Comparison of ENCODE assay signal across 17 cellular contexts in genomic region chr6:100554228-100554627, GRCh38.
DNase-seq lines count a peak whose midpoint lies in the region; ATAC-seq, FAIRE-seq and TF ChIP-seq lines count a peak whose summit lies in the region.
"Had no signal": no experiment of that assay in that cellular context is flagged by ENCODE, and none has a peak within 500 bp of the region (broad histone marks: within the 10 kb centered on the region; RNA-seq: fewer than 3 reads in every experiment).

No MANE protein-coding gene starts in this region.

- DNase-seq in DMS153 (lab: John Stamatoyannopoulos, UW) (peak; percentile 81), HuH-7 (ENCODE audit: low spot score) (peak; percentile 36), WERI-Rb-1 (peak; percentile 66), HepG2 (ENCODE audit: low spot score) (no peak), hypothalamus (lab: John Stamatoyannopoulos, UW) (no peak), GOT3 (lab: John Stamatoyannopoulos, UW) (no peak), NCI-H2196 treated with DMSO at 0.1 percent for 48 hours (lab: John Stamatoyannopoulos, UW; ENCODE audit: unreplicated experiment) (no peak), HAP-1 (ENCODE audit: low spot score in 2 of 2) (no peak)
- DNase-seq: activated CD4-positive, alpha-beta T cell treated with anti-CD3 and anti-CD28 coated beads, Interleukin-2, amount 50 U/mL, for 1 hour; activated T-cell treated with anti-CD3 and anti-CD28 coated beads, Interleukin-2, amount 50 U/mL, for 72 hours; adrenal gland; cerebellar nuclear complex; DND-41; SJCRH30; T-helper 9 cell had no signal

- intact Hi-C loops in HepG2 (cut with micrococcal nuclease; ENCODE audit: unreplicated experiment): no loop called here

- no peaks in the 10 kb centered on the region for H3K79me2 ChIP-seq in HepG2 (ENCODE audit: insufficient read depth, low read length)

- H3K4me1 ChIP-seq in HepG2 (ENCODE audit: insufficient read depth, low read length) (no peaks in the 10 kb centered on the region), HAP-1 (peaks cover 7% of the 10 kb centered on the region; the same call in 1 of the 2 replicates)
- H3K4me1 ChIP-seq: adrenal gland, suprapubic skin had no signal

- in situ Hi-C loops in HepG2 (cut with HindIII; ENCODE audit: extremely low pct_ligation_motif_present, low pct_unique_long_range_greater_than_20kb): no loop called here
- in situ Hi-C loops in HAP-1 (cut with MboI; ENCODE audit: low sequenced_read_pairs): no loop called here

- H3K36me3 ChIP-seq in WERI-Rb-1: no peaks in the 10 kb centered on the region
- no peaks in the 10 kb centered on the region for H3K36me3 ChIP-seq in HepG2 (replicated peaks in 1 of 2; ENCODE audit: control insufficient read depth in 1 of 2, insufficient read depth in 2 of 2, low read length in 2 of 2)
- H3K36me3 ChIP-seq in HAP-1 (replicated peaks): no peaks in the 10 kb centered on the region
- H3K36me3 ChIP-seq: adrenal gland, SJCRH30, suprapubic skin had no signal

- no peak for TF ChIP-seq POLR2A in HepG2 (IDR thresholded peaks at IDR 0.05; ENCODE audit: insufficient read depth in 1 of 2, low read depth in 2 of 2, low read length in 2 of 2)

- H4K20me1 ChIP-seq in HepG2 (ENCODE audit: insufficient read depth, low read length): no peaks in the 10 kb centered on the region

- FAIRE-seq in HepG2 (lab: Jason Lieb, UNC): no peak
- FAIRE-seq: keratinocyte had no signal

- 74% methylated on average over 5 of the region's 5 CpGs for WGBS in HepG2 (ENCODE audit: low lambda C conversion rate)

- POLR2A ChIA-PET in HepG2 (lab: Yijun Ruan, JAX): no interaction called here

- TF ChIP-seq EP300 in HepG2 (IDR thresholded peaks at IDR 0.05; ENCODE audit: low read depth in 2 of 2, low read length in 2 of 2) (no peak), HepG2 (CRISPR knock-in tag; IDR thresholded peaks at IDR 0.05; ENCODE audit: borderline replicate concordance) (no peak)

- H3K9ac ChIP-seq in HepG2 (ENCODE audit: insufficient read depth, low read depth, low read length): no peak overlapping the region

- H3K27me3 ChIP-seq in WERI-Rb-1 (ENCODE audit: insufficient read depth, low read depth, severe bottlenecking) (no peaks in the 10 kb centered on the region), HepG2 (ENCODE audit: control insufficient read depth in 1 of 2, insufficient read depth in 2 of 2, low read length in 2 of 2) (no peaks in the 10 kb centered on the region), HAP-1 (ENCODE audit: low read depth) (no peaks in the 10 kb centered on the region)
- H3K27me3 ChIP-seq: adrenal gland, SJCRH30, suprapubic skin had no signal

- TF ChIP-seq RAD21 in HepG2 (CRISPR knock-in tag; IDR thresholded peaks at IDR 0.05): no peak

- H3K9me3 ChIP-seq in WERI-Rb-1 (ENCODE audit: severe bottlenecking) (no peaks in the 10 kb centered on the region), HepG2 (ENCODE audit: low read length) (no peaks in the 10 kb centered on the region), HAP-1 (no peaks in the 10 kb centered on the region)
- H3K9me3 ChIP-seq: adrenal gland, SJCRH30, suprapubic skin had no signal

- no peak overlapping the region for H2AFZ ChIP-seq in HepG2 (ENCODE audit: low read length)

- TF ChIP-seq CTCF in WERI-Rb-1 (IDR thresholded peaks at IDR 0.05; ENCODE audit: low read depth, low read length): no peak
- no peak for TF ChIP-seq CTCF in HepG2 (CRISPR knock-in tag; IDR thresholded peaks at IDR 0.05)

- H3K27ac ChIP-seq in WERI-Rb-1: no peak overlapping the region
- no peak overlapping the region for H3K27ac ChIP-seq in HepG2 (ENCODE audit: extremely low read length, insufficient read depth, low read length)
- H3K27ac ChIP-seq: adrenal gland, SJCRH30, suprapubic skin had no signal

- ATAC-seq in HepG2: no peak
- ATAC-seq: activated T-cell treated with anti-CD3 and anti-CD28 coated beads, Interleukin-2, amount 50 U/mL, for 72 hours had no signal

- no peak overlapping the region for H3K4me2 ChIP-seq in HepG2 (ENCODE audit: low read depth, low read length)

- no peak overlapping the region for H3K4me3 ChIP-seq in WERI-Rb-1 (ENCODE audit: low read depth, low read length)
- no peak overlapping the region for H3K4me3 ChIP-seq in HepG2 (replicated peaks in 1 of 3; ENCODE audit: insufficient read depth in 1 of 3, low read depth in 2 of 3, low read length in 3 of 3)
- H3K4me3 ChIP-seq in HAP-1: no peak overlapping the region
- H3K4me3 ChIP-seq: adrenal gland, SJCRH30, suprapubic skin had no signal

- BruUV-seq in HepG2 (replicated peaks; lab: Mats Ljungman, UMichigan): no TSS peak

- CTCF ChIA-PET in HepG2 (lab: Yijun Ruan, JAX; ENCODE audit: low intra/inter-chr PET ratio, low total read pairs): no interaction called here

TF ChIP-seq in HepG2, 621 proteins besides CTCF, POLR2A, EP300 and RAD21 (continues in another document):
- TF ChIP-seq AGO1 (IDR thresholded peaks at IDR 0.05; ENCODE audit: low read depth, low read length, poor library complexity, severe bottlenecking) (no peak), SNAPC5 (CRISPR knock-in tag; IDR thresholded peaks at IDR 0.05; ENCODE audit: borderline replicate concordance) (no peak), ZBTB37 (CRISPR knock-in tag; IDR thresholded peaks at IDR 0.05) (no peak), SNRNP70 (IDR thresholded peaks at IDR 0.05; ENCODE audit: low read depth, low read length) (no peak), PBX3 (CRISPR knock-in tag; IDR thresholded peaks at IDR 0.05; ENCODE audit: borderline replicate concordance) (no peak), JUND (CRISPR knock-in tag; IDR thresholded peaks at IDR 0.05) (no peak), EZH2 (conservative IDR thresholded peaks at IDR 0.05; ENCODE audit: low read depth, low read length) (no peak), ZBTB20 (CRISPR knock-in tag; IDR thresholded peaks at IDR 0.05; ENCODE audit: borderline replicate concordance, low read depth) (no peak), CEBPB (IDR thresholded peaks at IDR 0.05; ENCODE audit: borderline replicate concordance, low read depth, low read length) (peak; percentile 95), NR1H2 (CRISPR knock-in tag; IDR thresholded peaks at IDR 0.05; ENCODE audit: borderline replicate concordance, low read depth) (no peak), ZBTB49 (CRISPR knock-in tag; IDR thresholded peaks at IDR 0.05; ENCODE audit: borderline replicate concordance) (no peak), FOXK1 (CRISPR knock-in tag; IDR thresholded peaks at IDR 0.05; ENCODE audit: borderline replicate concordance, low read depth) (no peak), MIXL1 (CRISPR knock-in tag; IDR thresholded peaks at IDR 0.05) (no peak)

Comparison
In these comparisons a context has a peak if more than half of its experiments do, and no peak if none do; other contexts are left out.
1. DNase-seq: peak in DMS153 (single experiment), HuH-7 (single experiment) and WERI-Rb-1 (single experiment); none in HepG2 (single experiment), hypothalamus (0 of 51), GOT3 (single experiment), NCI-H2196 treated with DMSO at 0.1 percent for 48 hours (single experiment) and HAP-1 (0 of 2).